25 cellular contexts compared by ENCODE assay signal in genomic region chr2:45960057-45960863, GRCh38.
DNase-seq lines count a peak whose midpoint lies in the region; ATAC-seq, FAIRE-seq and TF ChIP-seq lines count a peak whose summit lies in the region.
"Had no signal": no experiment of that assay in that cellular context is flagged by ENCODE, and none has a peak within 500 bp of the region (broad histone marks: within the 10 kb centered on the region; RNA-seq: fewer than 3 reads in every experiment).

No MANE protein-coding gene starts in this region.

- H3K4me3 ChIP-seq in A549 (no peak overlapping the region; the same call in 2 of the 3 replicates), endodermal cell (ENCODE audit: low read length) (no peak overlapping the region), muscle layer of duodenum (ENCODE audit: low read depth in 1 of 2, low read length in 2 of 2) (no peak overlapping the region), tibial artery (no peak overlapping the region)
- H3K4me3 ChIP-seq: tibial nerve had no signal

- peak in 1 of 2 experiments; percentile 18; a peak in 1 of 6 replicates for ATAC-seq in A549
- ATAC-seq in GM18907 (IDR thresholded peaks at IDR 0.05; ENCODE audit: unreplicated experiment): no peak
- ATAC-seq: left ventricle myocardium superior had no signal

- H3K36me3 ChIP-seq in endodermal cell (ENCODE audit: control insufficient read depth, insufficient read depth, low read length) (no peaks in the 10 kb centered on the region), muscle layer of duodenum (ENCODE audit: control insufficient read depth in 1 of 2, insufficient read depth in 2 of 2, low read length in 2 of 2) (no peaks in the 10 kb centered on the region), tibial artery (no peaks in the 10 kb centered on the region)
- H3K36me3 ChIP-seq: neutrophil, tibial nerve had no signal

- TF ChIP-seq EP300 in A549 (IDR thresholded peaks at IDR 0.05): no peak

- no peak overlapping the region for H3K4me3 Mint-ChIP-seq in endodermal cell
- no peak overlapping the region for H3K4me3 Mint-ChIP-seq in HFFc6
- H3K4me3 Mint-ChIP-seq: activated naive CD4-positive, alpha-beta T cell treated with anti-CD3 and anti-CD28 coated beads, Interleukin-2, amount 50 U/mL, for 24 hours; B cell; immature natural killer cell; stimulated activated naive CD8-positive, alpha-beta T cell treated with anti-CD3 and anti-CD28 coated beads, Interleukin-15, Interleukin-2, amounts not matched to agents 100 ng/mL and 50 ng/mL, for 24 hours had no signal

- no peak for TF ChIP-seq CTCF in A549 (IDR thresholded peaks at IDR 0.05)
- no peak for TF ChIP-seq CTCF in endodermal cell (conservative IDR thresholded peaks at IDR 0.05)
- TF ChIP-seq CTCF in HFFc6 (IDR thresholded peaks at IDR 0.05): no peak
- no peak for TF ChIP-seq CTCF in tibial artery (IDR thresholded peaks at IDR 0.05)

- no peaks in the 10 kb centered on the region for H3K27me3 ChIP-seq in endodermal cell (ENCODE audit: control insufficient read depth, insufficient read depth, low read length, poor library complexity, severe bottlenecking)
- H3K27me3 ChIP-seq in muscle layer of duodenum (ENCODE audit: low read depth, low read length): no peaks in the 10 kb centered on the region
- no peaks in the 10 kb centered on the region for H3K27me3 ChIP-seq in tibial artery
- H3K27me3 ChIP-seq: neutrophil, tibial nerve had no signal

- no peaks in the 10 kb centered on the region for H3K9me3 Mint-ChIP-seq in endodermal cell
- no peaks in the 10 kb centered on the region for H3K9me3 Mint-ChIP-seq in HFFc6
- H3K9me3 Mint-ChIP-seq: activated naive CD4-positive, alpha-beta T cell treated with anti-CD3 and anti-CD28 coated beads, Interleukin-2, amount 50 U/mL, for 24 hours; immature natural killer cell; stimulated activated naive CD8-positive, alpha-beta T cell treated with anti-CD3 and anti-CD28 coated beads, Interleukin-15, Interleukin-2, amounts not matched to agents 100 ng/mL and 50 ng/mL, for 24 hours had no signal

- peak overlapping the region; percentile 60 to 81 for H3K27ac ChIP-seq in A549
- no peak overlapping the region for H3K27ac ChIP-seq in endodermal cell (ENCODE audit: low read depth, low read length)
- peak overlapping the region; percentile 14 for H3K27ac ChIP-seq in muscle layer of duodenum (ENCODE audit: low read length)
- no peak overlapping the region for H3K27ac ChIP-seq in tibial artery
- H3K27ac ChIP-seq: neutrophil, tibial nerve had no signal

- FAIRE-seq in A549 (lab: Jason Lieb, UNC): no peak
- FAIRE-seq: TTC549 had no signal

- TF ChIP-seq RAD21 in A549 (conservative IDR thresholded peaks at IDR 0.05 in 1 of 2, IDR thresholded peaks at IDR 0.05 in 1 of 2): no peak

- peaks cover 64% of the 10 kb centered on the region for H3K4me1 ChIP-seq in A549
- peaks cover 5% of the 10 kb centered on the region for H3K4me1 ChIP-seq in endodermal cell (ENCODE audit: control insufficient read depth, insufficient read depth, low read length)
- peaks cover 20 to 27% of the 10 kb centered on the region in 2 donors for H3K4me1 ChIP-seq in muscle layer of duodenum (ENCODE audit: control insufficient read depth in 1 of 2, insufficient read depth in 2 of 2, low read length in 2 of 2)
- H3K4me1 ChIP-seq in tibial artery: peaks cover 0 to 34% (median 24%) of the 10 kb centered on the region in 4 donors

- TF ChIP-seq POLR2A in A549 (IDR thresholded peaks at IDR 0.05; ENCODE audit: low read length): no peak

- POLR2A ChIA-PET in A549 (lab: Yijun Ruan, JAX): no interaction called here

- H3K9ac ChIP-seq in endodermal cell (ENCODE audit: extremely low read depth, low read length, poor library complexity, severe bottlenecking): no peak overlapping the region

- CTCF ChIA-PET in A549 (lab: Yijun Ruan, JAX): interaction anchor here (1.1 to 4.7 kb wide), 5 partner anchors 10 to 316 kb away, joined by 3 to 21 read pairs (median 3); no protein-coding TSS in a partner anchor

- H3K27ac Mint-ChIP-seq in endodermal cell: no peak overlapping the region
- no peak overlapping the region for H3K27ac Mint-ChIP-seq in HFFc6
- H3K27ac Mint-ChIP-seq: activated naive CD4-positive, alpha-beta T cell treated with anti-CD3 and anti-CD28 coated beads, Interleukin-2, amount 50 U/mL, for 24 hours; B cell; immature natural killer cell; stimulated activated naive CD8-positive, alpha-beta T cell treated with anti-CD3 and anti-CD28 coated beads, Interleukin-15, Interleukin-2, amounts not matched to agents 100 ng/mL and 50 ng/mL, for 24 hours had no signal

- H3K4me1 Mint-ChIP-seq in endodermal cell (peaks cover 27% of the 10 kb centered on the region), HFFc6 (ENCODE audit: low read depth) (peaks cover 44% of the 10 kb centered on the region)

- intact Hi-C loops in tibial artery (cut with DNase I; ENCODE audit: low total_unique reads): no loop called here

- DNase-seq in A549 (ENCODE audit: low read depth in 1 of 2, low spot score in 1 of 2) (peak in 1 of 2 experiments; percentile 56), LoVo (ENCODE audit: low spot score) (peak; percentile 77), endodermal cell (peak; percentile 49), HFFc6 (no peak), NCI-H128 (lab: John Stamatoyannopoulos, UW; ENCODE audit: unreplicated experiment) (no peak), tibial artery (no peak)
- DNase-seq: aorta; COR-L47; immature natural killer cell; left ventricle myocardium superior; NCI-H1092 treated with DMSO at 0.1 percent for 48 hours; NCI-H2029 treated with DMSO at 0.1 percent for 48 hours; NCI-H226; NCI-H82; SHP77; stimulated activated CD4-positive, alpha-beta T cell treated with anti-CD3 and anti-CD28 coated beads, Interleukin-4, amount 100 ng/mL, for 24 hours; T-helper 1 cell had no signal

- 40% methylated on average over 8 of the region's 8 CpGs for WGBS in A549 (ENCODE audit: missing lambda C conversion rate)
- WGBS in endodermal cell (ENCODE audit: insufficient coverage in 1 of 2, insufficient read length in 1 of 2), 2 experiments: 71 to 82% methylated on average over 1 to 6 of the region's 8 CpGs

- H3K4me2 ChIP-seq in A549: peak overlapping the region; percentile 71

- H3K27me3 Mint-ChIP-seq in endodermal cell (ENCODE audit: insufficient read depth) (no peaks in the 10 kb centered on the region), HFFc6 (ENCODE audit: insufficient read depth) (no peaks in the 10 kb centered on the region)
- H3K27me3 Mint-ChIP-seq: activated naive CD4-positive, alpha-beta T cell treated with anti-CD3 and anti-CD28 coated beads, Interleukin-2, amount 50 U/mL, for 24 hours; B cell; stimulated activated naive CD8-positive, alpha-beta T cell treated with anti-CD3 and anti-CD28 coated beads, Interleukin-15, Interleukin-2, amounts not matched to agents 100 ng/mL and 50 ng/mL, for 24 hours had no signal

- no peaks in the 10 kb centered on the region; the same call in 2 of the 3 replicates for H3K9me3 ChIP-seq in A549
- no peaks in the 10 kb centered on the region for H3K9me3 ChIP-seq in endodermal cell (ENCODE audit: control insufficient read depth, low read length)
- H3K9me3 ChIP-seq in muscle layer of duodenum (ENCODE audit: control insufficient read depth in 1 of 2, low read length in 2 of 2): no peaks in the 10 kb centered on the region
- H3K9me3 ChIP-seq in tibial artery: no peaks in the 10 kb centered on the region
- H3K9me3 ChIP-seq: neutrophil, tibial nerve had no signal

- H3K36me3 Mint-ChIP-seq in endodermal cell (ENCODE audit: low read depth): no peaks in the 10 kb centered on the region
- H3K36me3 Mint-ChIP-seq in HFFc6 (ENCODE audit: low read depth): no peaks in the 10 kb centered on the region; the same call in 1 of the 2 replicates
- H3K36me3 Mint-ChIP-seq: immature natural killer cell had no signal

TF ChIP-seq in A549, 52 proteins besides CTCF, POLR2A, EP300 and RAD21:
- 0 out of 2 replicates have a peak, but pooled peaks have one; percentile 15 for TF ChIP-seq FOSL2 (IDR thresholded peaks at IDR 0.05)
- TF ChIP-seq FOSL2 (CRISPR knock-in tag; IDR thresholded peaks at IDR 0.05): peak; percentile 57
- TF ChIP-seq HES2 (IDR thresholded peaks at IDR 0.05): no peak
- 0 out of 4 replicates have a peak, but pooled peaks of 1 of the 2 experiments have one; percentile 4 for TF ChIP-seq CEBPB (IDR thresholded peaks at IDR 0.05)
- no peak for TF ChIP-seq ZC3H11A (IDR thresholded peaks at IDR 0.05)
- no peak for TF ChIP-seq PBX3 (IDR thresholded peaks at IDR 0.05)
- no peak for TF ChIP-seq MAZ (IDR thresholded peaks at IDR 0.05; ENCODE audit: borderline replicate concordance, low read depth, low read length)
- no peak for TF ChIP-seq KDM5A (IDR thresholded peaks at IDR 0.05)

Comparison
In these comparisons a context has a peak if more than half of its experiments do, and no peak if none do; other contexts are left out.
1. DNase-seq: peak in LoVo (single experiment) and endodermal cell (single experiment); none in HFFc6 (single experiment), NCI-H128 (single experiment) and tibial artery (0 of 2).
2. H3K27ac ChIP-seq: peak in A549 (2 of 2) and muscle layer of duodenum (single experiment); none in endodermal cell (single experiment) and tibial artery (0 of 2).